In genomic region chr20:64206619-64207018, GRCh38 we compare ENCODE assay signal across 1 cellular context.
TF ChIP-seq lines count a peak whose summit lies in the region.

No MANE protein-coding gene starts in this region.

TF ChIP-seq in HepG2, 621 proteins besides CTCF, POLR2A, EP300 and RAD21 (continued from another document):
- TF ChIP-seq ZNF318 (CRISPR knock-in tag; IDR thresholded peaks at IDR 0.05) = no peak
- no peak for TF ChIP-seq ZNF672 (CRISPR knock-in tag; IDR thresholded peaks at IDR 0.05)
- TF ChIP-seq IRF9 (CRISPR knock-in tag; IDR thresholded peaks at IDR 0.05; ENCODE audit: borderline replicate concordance) = no peak
- no peak for TF ChIP-seq MXI1 (IDR thresholded peaks at IDR 0.05; ENCODE audit: borderline replicate concordance, low read depth, low read length)
- no peak for TF ChIP-seq ZSCAN9 (CRISPR knock-in tag; IDR thresholded peaks at IDR 0.05; ENCODE audit: borderline replicate concordance)
- TF ChIP-seq MAZ (IDR thresholded peaks at IDR 0.05; ENCODE audit: borderline replicate concordance, low read depth, low read length) = no peak
- TF ChIP-seq MAZ (CRISPR knock-in tag; IDR thresholded peaks at IDR 0.05; ENCODE audit: low read depth) = no peak
- TF ChIP-seq ZNF451 (CRISPR knock-in tag; IDR thresholded peaks at IDR 0.05) = no peak
TF ChIP-seq in HepG2: peak in this region for 6.
